In the genomic region with DNA sequence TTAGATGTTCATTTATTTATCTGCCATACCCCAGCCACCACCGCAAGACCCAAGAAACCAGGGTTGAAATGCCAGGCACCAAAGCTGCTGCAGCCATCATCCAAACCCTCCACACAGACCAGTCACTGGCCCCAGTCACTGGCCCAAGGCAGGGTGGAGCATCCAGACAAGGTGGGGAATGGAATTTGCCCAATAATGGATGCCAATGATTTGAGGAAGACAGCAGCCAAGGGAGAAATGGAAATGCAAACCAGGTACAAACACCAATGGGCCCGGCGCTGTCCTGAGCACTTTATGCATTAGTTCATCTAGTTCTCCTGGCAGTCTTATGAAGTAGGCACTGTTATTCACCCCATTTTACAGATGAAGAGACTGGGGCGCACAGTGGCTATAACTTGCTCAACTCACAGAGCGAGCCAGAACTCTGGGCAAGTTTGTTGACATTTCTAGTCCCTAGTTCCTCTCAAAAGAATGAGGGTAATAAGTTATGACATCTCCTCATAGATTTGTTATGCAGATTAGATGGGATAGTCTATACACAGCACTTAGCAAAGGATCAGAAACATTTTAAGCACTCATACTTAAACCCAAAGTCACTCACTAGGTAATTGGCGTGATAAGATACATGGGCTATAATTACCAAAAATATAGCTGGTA, we compare ENCODE assay signal across 16 cellular contexts. TPM values are rescaled to one million over a fixed set of nuclear protein-coding genes. Genes with fewer than 3 reads are reported as not detected.
DNase-seq lines count a peak whose midpoint lies in the region; ATAC-seq, FAIRE-seq and TF ChIP-seq lines count a peak whose summit lies in the region.
"Had no signal": no experiment of that assay in that cellular context is flagged by ENCODE, and none has a peak within 500 bp of the region (broad histone marks: within the 10 kb centered on the region; RNA-seq: fewer than 3 reads in every experiment).

No MANE protein-coding gene starts in this region.

- H2BK12ac ChIP-seq in trophoblast cell (ENCODE audit: low read length): no peak overlapping the region

- no peak overlapping the region for H4K91ac ChIP-seq in trophoblast cell (ENCODE audit: low read depth, low read length)

- no peak overlapping the region for H2AK5ac ChIP-seq in trophoblast cell (ENCODE audit: low read length)

- intact Hi-C loops in K562 (cut with micrococcal nuclease): loop anchor here (5.0 kb wide), 2 partner anchors 285 to 660 kb away; no protein-coding TSS in a partner anchor
- intact Hi-C loops in upper lobe of right lung (cut with DNase I): no loop called here

- DNase-seq in SK-N-SH (no peak), A549 (ENCODE audit: low read depth in 1 of 2, low spot score in 1 of 2) (no peak), K562 (ENCODE audit: extremely low read depth in 1 of 4, low spot score in 3 of 4) (no peak), trophoblast cell (peak; percentile 51 to 87), upper lobe of right lung (no peak), SHP77 (lab: John Stamatoyannopoulos, UW) (no peak)
- DNase-seq: CD4-positive, alpha-beta memory T cell; DMS153; DMS79; GF-D8; HCEC 1CT had no signal

- ATAC-seq in SK-N-SH treated with all-trans-retinoic acid at 6 μM for 48 hours (no peak), A549 (no peak), K562 (no peak), upper lobe of right lung (no peak)
- ATAC-seq: GM23338 had no signal

- in situ Hi-C loops in K562 (cut with MboI): loop anchor here (5.0 kb wide), 2 partner anchors 235 to 665 kb away; no protein-coding TSS in a partner anchor

- TF ChIP-seq POLR2A in A549 (IDR thresholded peaks at IDR 0.05; ENCODE audit: low read length) (no peak), K562 (conservative IDR thresholded peaks at IDR 0.05) (no peak)

- BruUV-seq in K562 (replicated peaks; lab: Mats Ljungman, UMichigan): no TSS peak

- no peaks in the 10 kb centered on the region for H3F3A ChIP-seq in SK-N-SH (replicated peaks; ENCODE audit: insufficient read depth)

- FAIRE-seq in A549 (lab: Jason Lieb, UNC): no peak
- FAIRE-seq in K562 (lab: Jason Lieb, UNC): no peak
- FAIRE-seq: H54 had no signal

- H3K4me2 ChIP-seq in SK-N-SH (no peak overlapping the region), A549 (no peak overlapping the region), K562 (ENCODE audit: insufficient read depth, low read length) (no peak overlapping the region), trophoblast cell (ENCODE audit: low read length) (no peak overlapping the region)
- H3K4me2 ChIP-seq: BLaER1, GM23338 had no signal

- no peak overlapping the region for H3K23ac ChIP-seq in trophoblast cell (ENCODE audit: low read length)

- TF ChIP-seq CTCF in SK-N-SH (IDR thresholded peaks at IDR 0.05): no peak
- TF ChIP-seq CTCF in A549 (IDR thresholded peaks at IDR 0.05): no peak
- TF ChIP-seq CTCF in K562 (IDR thresholded peaks at IDR 0.05 in 2 of 3, conservative IDR thresholded peaks at IDR 0.05 in 1 of 3; ENCODE audit: insufficient read depth in 2 of 3, low read depth in 1 of 3, low read length in 3 of 3): no peak
- TF ChIP-seq CTCF in upper lobe of right lung (IDR thresholded peaks at IDR 0.05): no peak

- H3K18ac ChIP-seq in trophoblast cell (ENCODE audit: low read length): no peak overlapping the region

- no peak overlapping the region for H3K4ac ChIP-seq in trophoblast cell (ENCODE audit: low read depth, low read length)

- H3K79me2 ChIP-seq in SK-N-SH (ENCODE audit: insufficient read depth) (no peaks in the 10 kb centered on the region), K562 (ENCODE audit: control insufficient read depth, insufficient read depth, low read length) (no peaks in the 10 kb centered on the region), trophoblast cell (ENCODE audit: control insufficient read depth, insufficient read depth, low read length, poor library complexity) (no peaks in the 10 kb centered on the region)

- H3K9me3 ChIP-seq in SK-N-SH: no peaks in the 10 kb centered on the region
- H3K9me3 ChIP-seq in A549: no peaks in the 10 kb centered on the region
- no peaks in the 10 kb centered on the region for H3K9me3 ChIP-seq in K562 (replicated peaks; ENCODE audit: control insufficient read depth, insufficient read depth, low read depth, low read length)
- H3K9me3 ChIP-seq in trophoblast cell (ENCODE audit: insufficient read depth, low read depth, low read length): no peaks in the 10 kb centered on the region
- no peaks in the 10 kb centered on the region for H3K9me3 ChIP-seq in upper lobe of right lung
- H3K9me3 ChIP-seq: BLaER1 had no signal

- H2AFZ ChIP-seq in SK-N-SH (ENCODE audit: low read depth): no peak overlapping the region
- no peak overlapping the region for H2AFZ ChIP-seq in K562 (ENCODE audit: low read depth, low read length)
- H2AFZ ChIP-seq in trophoblast cell (ENCODE audit: insufficient read depth, low read length, poor library complexity): no peak overlapping the region
- H2AFZ ChIP-seq: GM23338 had no signal

- no peak overlapping the region for H4K8ac ChIP-seq in trophoblast cell (ENCODE audit: low read depth, low read length)

- H3K4me1 ChIP-seq in SK-N-SH (ENCODE audit: control insufficient read depth in 1 of 2, insufficient read depth in 2 of 2, low read depth in 1 of 2, low read length in 1 of 2) (peaks cover 14 to 15% of the 10 kb centered on the region in 2 experiments; a peak in 3 of 4 replicates), A549 (peaks cover 69% of the 10 kb centered on the region), K562 (replicated peaks in 1 of 2; ENCODE audit: control insufficient read depth in 2 of 2, insufficient read depth in 2 of 2, low read length in 2 of 2) (no peaks in the 10 kb centered on the region), trophoblast cell (ENCODE audit: control insufficient read depth in 1 of 2, insufficient read depth in 2 of 2, low read length in 2 of 2) (no peaks in the 10 kb centered on the region), upper lobe of right lung (peaks cover 18% of the 10 kb centered on the region)
- H3K4me1 ChIP-seq: BLaER1 had no signal

- no peaks in the 10 kb centered on the region for H4K20me1 ChIP-seq in SK-N-SH (ENCODE audit: insufficient read depth)
- no peaks in the 10 kb centered on the region for H4K20me1 ChIP-seq in K562 (replicated peaks; ENCODE audit: control insufficient read depth, insufficient read depth, low read length)
- H4K20me1 ChIP-seq: BLaER1 had no signal

- H3K36me3 ChIP-seq in SK-N-SH (replicated peaks in 1 of 2; ENCODE audit: control insufficient read depth in 1 of 2, insufficient read depth in 2 of 2, low read length in 1 of 2) (no peaks in the 10 kb centered on the region), K562 (ENCODE audit: control insufficient read depth, insufficient read depth, low read length) (no peaks in the 10 kb centered on the region), trophoblast cell (ENCODE audit: control insufficient read depth in 1 of 2, insufficient read depth in 2 of 2, low read length in 2 of 2) (no peaks in the 10 kb centered on the region), upper lobe of right lung (no peaks in the 10 kb centered on the region)
- H3K36me3 ChIP-seq: BLaER1 had no signal

- H3K27me3 ChIP-seq in SK-N-SH (ENCODE audit: insufficient read depth): no peaks in the 10 kb centered on the region
- peaks cover 13 to 21% of the 10 kb centered on the region in 2 experiments; a peak in 3 of 5 replicates for H3K27me3 ChIP-seq in K562 (ENCODE audit: control insufficient read depth in 2 of 2, insufficient read depth in 2 of 2, low read length in 2 of 2)
- H3K27me3 ChIP-seq in trophoblast cell (ENCODE audit: insufficient read depth, low read length): no peaks in the 10 kb centered on the region
- H3K27me3 ChIP-seq in upper lobe of right lung: no peaks in the 10 kb centered on the region
- H3K27me3 ChIP-seq: BLaER1 had no signal

- CTCF ChIA-PET in SK-N-SH (lab: Yijun Ruan, JAX) (interaction anchor here (0.8 to 6.7 kb wide), 18 partner anchors 8 to 660 kb away, joined by 3 to 99 read pairs (median 10); no protein-coding TSS in a partner anchor), A549 (lab: Yijun Ruan, JAX) (interaction anchor here (0.9 to 10.1 kb wide), 12 partner anchors 9 to 266 kb away, joined by 3 to 138 read pairs (median 8); no protein-coding TSS in a partner anchor), K562 (lab: Yijun Ruan, JAX; ENCODE audit: low intra/inter-chr PET ratio) (no interaction called here)

- H3K9ac ChIP-seq in SK-N-SH: no peak overlapping the region
- no peak overlapping the region for H3K9ac ChIP-seq in K562 (ENCODE audit: insufficient read depth in 1 of 2, low read depth in 2 of 2, low read length in 2 of 2)
- H3K9ac ChIP-seq in trophoblast cell (ENCODE audit: low read length): no peak overlapping the region
- H3K9ac ChIP-seq: BLaER1 had no signal

- no peak overlapping the region for H3K14ac ChIP-seq in trophoblast cell (ENCODE audit: low read length)

- TF ChIP-seq EP300 in SK-N-SH (IDR thresholded peaks at IDR 0.05; ENCODE audit: borderline replicate concordance in 1 of 2, low read depth in 1 of 2, low read length in 1 of 2) (no peak), A549 (IDR thresholded peaks at IDR 0.05) (no peak), K562 (IDR thresholded peaks at IDR 0.05; ENCODE audit: low read length) (no peak)

- H3K4me3 ChIP-seq in SK-N-SH (ENCODE audit: low read depth in 2 of 2, low read length in 1 of 2): no peak overlapping the region
- H3K4me3 ChIP-seq in A549: no peak overlapping the region
- no peak overlapping the region for H3K4me3 ChIP-seq in K562
- H3K4me3 ChIP-seq in trophoblast cell (ENCODE audit: low read depth, low read length): no peak overlapping the region
- H3K4me3 ChIP-seq in upper lobe of right lung: no peak overlapping the region
- H3K4me3 ChIP-seq: BLaER1, GM23338 had no signal

- TF ChIP-seq RAD21 in SK-N-SH (IDR thresholded peaks at IDR 0.05; ENCODE audit: low read length) (no peak), A549 (conservative IDR thresholded peaks at IDR 0.05 in 1 of 2, IDR thresholded peaks at IDR 0.05 in 1 of 2) (no peak), K562 (CRISPR knock-in tag; conservative IDR thresholded peaks at IDR 0.05 in 1 of 2, IDR thresholded peaks at IDR 0.05 in 1 of 2) (no peak)

- no peak overlapping the region for H3K27ac ChIP-seq in SK-N-SH (ENCODE audit: low read depth in 2 of 2, low read length in 1 of 2)
- peak overlapping the region; percentile 94 to 97 for H3K27ac ChIP-seq in A549
- no peak overlapping the region for H3K27ac ChIP-seq in K562 (ENCODE audit: extremely low read depth, low read depth, low read length)
- no peak overlapping the region for H3K27ac ChIP-seq in trophoblast cell (ENCODE audit: low read depth, low read length)
- no peak overlapping the region for H3K27ac ChIP-seq in upper lobe of right lung
- H3K27ac ChIP-seq: 22Rv1, BLaER1 had no signal

- WGBS in SK-N-SH (ENCODE audit: low lambda C conversion rate): 97% methylated on average over 6 of the region's 6 CpGs
- WGBS in A549 (ENCODE audit: missing lambda C conversion rate): 96% methylated on average over 6 of the region's 6 CpGs
- 1% methylated on average over 6 of the region's 6 CpGs for WGBS in K562 (ENCODE audit: insufficient coverage, low coverage, missing lambda C conversion rate)
- WGBS in trophoblast cell (ENCODE audit: extremely low coverage, insufficient coverage, insufficient read length): no CpG with 5 or more reads among the region's 6 CpGs

- POLR2A ChIA-PET in SK-N-SH (lab: Yijun Ruan, JAX) (interaction anchor here (0.5 kb wide), 1 partner anchor 427 kb away, joined by 6 read pairs; no protein-coding TSS in a partner anchor), A549 (lab: Yijun Ruan, JAX) (no interaction called here), K562 (lab: Yijun Ruan, JAX) (interaction anchor here (0.6 to 1.4 kb wide), 2 partner anchors 9 to 162 kb away, joined by 3 read pairs; no protein-coding TSS in a partner anchor)

- H3K9me1 ChIP-seq in K562 (ENCODE audit: control insufficient read depth, insufficient read depth, low read length): no peaks in the 10 kb centered on the region

- no peak overlapping the region for H2BK5ac ChIP-seq in trophoblast cell (ENCODE audit: low read depth, low read length, poor library complexity)

- no peaks in the 10 kb centered on the region for H3K9me2 ChIP-seq in SK-N-SH

- no peaks in the 10 kb centered on the region for H3K79me1 ChIP-seq in trophoblast cell (ENCODE audit: low read length)

- no peak overlapping the region for H2BK120ac ChIP-seq in trophoblast cell (ENCODE audit: insufficient read depth, low read length, poor library complexity)

- H4K12ac ChIP-seq in trophoblast cell (ENCODE audit: low read depth, low read length): no peak overlapping the region

RNA-seq across cellular contexts. Expression of gene CRIPT, which starts 35.6 kb away (rescaled TPM):
- 6.9 and 7.2 TPM in 2 replicates for polyA plus RNA-seq in SK-N-SH (2012; rRNA removed)
- 11.5 and 17.7 TPM in 2 replicates for polyA plus RNA-seq in SK-N-SH (2012; cell fraction: cytosol; rRNA removed)
- 1.7 and 3.7 TPM in 2 replicates for polyA plus RNA-seq in SK-N-SH (2012; cell fraction: nucleus; rRNA removed)
- polyA plus RNA-seq in A549 (2011; rRNA removed): 21.9 and 31.1 TPM in 2 replicates
- polyA plus RNA-seq in A549 (2012; cell fraction: cytosol; rRNA removed): 5.2 and 6.0 TPM in 2 replicates
- polyA plus RNA-seq in A549 (2012; cell fraction: nucleus; rRNA removed): 1.1 and 2.1 TPM in 2 replicates
- polyA plus RNA-seq in A549 (2017; fragmentation: RNase III; extraction: RNeasy Plus Mini Kit Qiagen cat#74134 plus additional on column Dnase treatment): 17.1 to 21.8 TPM (median 21.7 TPM) in 3 replicates
- polyA minus RNA-seq in A549 (2011; rRNA and poly(A)+ RNA removed): 8.0 and 11.7 TPM in 2 replicates
- 5.1 and 13.1 TPM in 2 replicates for total RNA-seq in K562 (2011; cell fraction: chromatin; rRNA removed; ENCODE audit: low replicate concordance)
- total RNA-seq in K562 (2011; cell fraction: nucleolus; rRNA removed): 2.9 and 3.3 TPM in 2 replicates
- 8.1 and 16.0 TPM in 2 replicates for total RNA-seq in K562 (2011; cell fraction: nucleoplasm; rRNA removed)
- 5.6 and 6.9 TPM in 2 replicates for total RNA-seq in K562 (2014; rRNA removed)
- total RNA-seq in K562 (2014; rRNA removed; fragmentation: Illumina TruSeq; extraction: Trizol): 15.7 and 17.5 TPM in 2 replicates
- total RNA-seq in K562 (2015; rRNA removed; fragmentation: Illumina TruSeq; extraction: Trizol): 8.3 and 10.5 TPM in 2 replicates
- 11.6 and 12.0 TPM in 2 replicates for total RNA-seq in K562 (2021)
- 9.7 and 13.6 TPM in 2 replicates for polyA plus RNA-seq in K562 (2011; rRNA removed)
- 1.6 and 4.8 TPM in 2 replicates for polyA plus RNA-seq in K562 (2011; cell fraction: cytosol; rRNA removed)
- polyA plus RNA-seq in K562 (2011; cell fraction: nucleus; rRNA removed): 1.6 and 2.6 TPM in 2 replicates
- 12.3 and 19.7 TPM in 2 replicates for polyA plus RNA-seq in K562 (2012)
- polyA plus RNA-seq in K562 (2014; fragmentation: Illumina TruSeq; extraction: Trizol): 11.9 and 12.8 TPM in 2 replicates
- 10 to 100 TPM; 29.1 to 33.9 TPM for polyA plus RNA-seq in K562 (2014; fragmentation: Nextera tagmentation; extraction: Ambion mirVana)
- polyA plus RNA-seq in K562 (2014; rRNA removed): 10.2 and 11.1 TPM in 2 replicates
- 8.3 and 9.6 TPM in 2 replicates for polyA minus RNA-seq in K562 (2011; rRNA and poly(A)+ RNA removed)
- polyA minus RNA-seq in K562 (2011; cell fraction: cytosol; rRNA and poly(A)+ RNA removed): 2.6 and 5.5 TPM in 2 replicates
- 4.3 and 6.3 TPM in 2 replicates for polyA minus RNA-seq in K562 (2011; cell fraction: nucleus; rRNA and poly(A)+ RNA removed)
- polyA plus RNA-seq in trophoblast cell (2013): 15.6 and 16.3 TPM in 2 replicates
- total RNA-seq in upper lobe of right lung: 15.3 TPM

RNA-seq across cellular contexts. Expression of gene PIGF, which starts 35.8 kb away (rescaled TPM):
- polyA plus RNA-seq in SK-N-SH (2012; rRNA removed) (38.0 and 55.2 TPM in 2 replicates), A549 (2011; rRNA removed) (85.9 and 98.9 TPM in 2 replicates), A549 (2017; fragmentation: RNase III; extraction: RNeasy Plus Mini Kit Qiagen cat#74134 plus additional on column Dnase treatment) (53.8 to 56.2 TPM (median 54.9 TPM) in 3 replicates), K562 (2011; rRNA removed) (74.6 and 77.6 TPM in 2 replicates), K562 (2014; fragmentation: Illumina TruSeq; extraction: Trizol) (23.5 and 24.2 TPM in 2 replicates), K562 (2014; fragmentation: Nextera tagmentation; extraction: Ambion mirVana) (10 to 100 TPM; 82.3 to 83.9 TPM), K562 (2014; rRNA removed) (21.9 and 33.0 TPM in 2 replicates)
- polyA plus RNA-seq in SK-N-SH (2012; cell fraction: cytosol; rRNA removed): 52.3 and 60.7 TPM in 2 replicates
- polyA plus RNA-seq in SK-N-SH (2012; cell fraction: nucleus; rRNA removed): 34.9 and 58.4 TPM in 2 replicates
- 27.4 and 29.5 TPM in 2 replicates for polyA plus RNA-seq in A549 (2012; cell fraction: cytosol; rRNA removed)
- 11.5 and 16.3 TPM in 2 replicates for polyA plus RNA-seq in A549 (2012; cell fraction: nucleus; rRNA removed)
- 24.7 and 29.7 TPM in 2 replicates for polyA minus RNA-seq in A549 (2011; rRNA and poly(A)+ RNA removed)
- total RNA-seq in K562 (2011; cell fraction: chromatin; rRNA removed; ENCODE audit: low replicate concordance): 38.1 and 70.8 TPM in 2 replicates
- total RNA-seq in K562 (2011; cell fraction: nucleolus; rRNA removed): 27.5 and 34.0 TPM in 2 replicates
- 49.3 and 65.3 TPM in 2 replicates for total RNA-seq in K562 (2011; cell fraction: nucleoplasm; rRNA removed)
- total RNA-seq in K562 (2014; rRNA removed) (10.9 and 14.0 TPM in 2 replicates), K562 (2014; rRNA removed; fragmentation: Illumina TruSeq; extraction: Trizol) (27.1 and 28.9 TPM in 2 replicates), K562 (2015; rRNA removed; fragmentation: Illumina TruSeq; extraction: Trizol) (16.9 and 17.3 TPM in 2 replicates), K562 (2021) (22.9 TPM in 2 replicates), upper lobe of right lung (21.9 TPM)
- polyA plus RNA-seq in K562 (2011; cell fraction: cytosol; rRNA removed): 13.9 and 37.9 TPM in 2 replicates
- polyA plus RNA-seq in K562 (2011; cell fraction: nucleus; rRNA removed): 37.5 and 52.6 TPM in 2 replicates
- 23.5 and 26.5 TPM in 2 replicates for polyA plus RNA-seq in K562 (2012)
- polyA minus RNA-seq in K562 (2011; rRNA and poly(A)+ RNA removed): 36.3 and 37.4 TPM in 2 replicates
- 12.1 and 13.9 TPM in 2 replicates for polyA minus RNA-seq in K562 (2011; cell fraction: cytosol; rRNA and poly(A)+ RNA removed)
- 37.8 and 57.2 TPM in 2 replicates for polyA minus RNA-seq in K562 (2011; cell fraction: nucleus; rRNA and poly(A)+ RNA removed)
- polyA plus RNA-seq in trophoblast cell (2013): 19.4 and 19.6 TPM in 2 replicates

RNA-seq across cellular contexts. Expression of gene SOCS5, which starts 46.5 kb away (rescaled TPM):
- polyA plus RNA-seq in SK-N-SH (2012; rRNA removed) (23.1 and 29.0 TPM in 2 replicates), A549 (2011; rRNA removed) (36.3 and 37.6 TPM in 2 replicates), A549 (2017; fragmentation: RNase III; extraction: RNeasy Plus Mini Kit Qiagen cat#74134 plus additional on column Dnase treatment) (28.2 to 34.0 TPM (median 32.4 TPM) in 3 replicates), K562 (2011; rRNA removed) (7.9 and 9.2 TPM in 2 replicates), K562 (2014; fragmentation: Illumina TruSeq; extraction: Trizol) (4.9 and 6.5 TPM in 2 replicates), K562 (2014; fragmentation: Nextera tagmentation; extraction: Ambion mirVana) (1 to 10 TPM; 1.6 to 1.9 TPM), K562 (2014; rRNA removed) (5.2 and 6.0 TPM in 2 replicates)
- polyA plus RNA-seq in SK-N-SH (2012; cell fraction: cytosol; rRNA removed): 33.1 and 33.3 TPM in 2 replicates
- polyA plus RNA-seq in SK-N-SH (2012; cell fraction: nucleus; rRNA removed): 17.6 and 28.6 TPM in 2 replicates
- polyA plus RNA-seq in A549 (2012; cell fraction: cytosol; rRNA removed): 10.2 and 11.9 TPM in 2 replicates
- polyA plus RNA-seq in A549 (2012; cell fraction: nucleus; rRNA removed): 6.6 and 9.4 TPM in 2 replicates
- polyA minus RNA-seq in A549 (2011; rRNA and poly(A)+ RNA removed): 41.1 and 41.3 TPM in 2 replicates
- 6.9 and 18.0 TPM in 2 replicates for total RNA-seq in K562 (2011; cell fraction: chromatin; rRNA removed; ENCODE audit: low replicate concordance)
- 3.7 and 4.7 TPM in 2 replicates for total RNA-seq in K562 (2011; cell fraction: nucleolus; rRNA removed)
- total RNA-seq in K562 (2011; cell fraction: nucleoplasm; rRNA removed): 9.4 and 12.9 TPM in 2 replicates
- total RNA-seq in K562 (2014; rRNA removed) (3.7 and 4.3 TPM in 2 replicates), K562 (2014; rRNA removed; fragmentation: Illumina TruSeq; extraction: Trizol) (6.1 and 6.7 TPM in 2 replicates), K562 (2015; rRNA removed; fragmentation: Illumina TruSeq; extraction: Trizol) (4.9 and 6.5 TPM in 2 replicates), K562 (2021) (5.2 and 6.3 TPM in 2 replicates), upper lobe of right lung (27.5 TPM)
- polyA plus RNA-seq in K562 (2011; cell fraction: cytosol; rRNA removed): 2.5 and 4.7 TPM in 2 replicates
- polyA plus RNA-seq in K562 (2011; cell fraction: nucleus; rRNA removed): 5.5 and 6.0 TPM in 2 replicates
- polyA plus RNA-seq in K562 (2012): 4.3 and 4.5 TPM in 2 replicates
- polyA minus RNA-seq in K562 (2011; rRNA and poly(A)+ RNA removed): 14.7 and 16.9 TPM in 2 replicates
- 4.6 and 6.0 TPM in 2 replicates for polyA minus RNA-seq in K562 (2011; cell fraction: cytosol; rRNA and poly(A)+ RNA removed)
- 5.1 and 8.7 TPM in 2 replicates for polyA minus RNA-seq in K562 (2011; cell fraction: nucleus; rRNA and poly(A)+ RNA removed)
- polyA plus RNA-seq in trophoblast cell (2013): 8.6 and 9.0 TPM in 2 replicates

Comparison
In these comparisons a context has a peak if more than half of its experiments do, and no peak if none do; other contexts are left out.
1. DNase-seq: peak in trophoblast cell (2 of 2); none in SK-N-SH (single experiment), A549 (0 of 2), K562 (0 of 4), upper lobe of right lung (single experiment) and SHP77 (0 of 2).
2. H3K27ac ChIP-seq: peak in A549 (2 of 2); none in SK-N-SH (0 of 2), K562 (single experiment), trophoblast cell (single experiment) and upper lobe of right lung (single experiment).